ENCODE assay signal across 10 cellular contexts in genomic region chr1:74729741-74730478, GRCh38. TPM values are rescaled to one million over a fixed set of nuclear protein-coding genes. Genes with fewer than 3 reads are reported as not detected.
A peak's percentile ranks its signal among the peaks of the same experiment; 100 is the strongest.
DNase-seq lines count a peak whose midpoint lies in the region; ATAC-seq, FAIRE-seq and TF ChIP-seq lines count a peak whose summit lies in the region.
"Had no signal": no experiment of that assay in that cellular context is flagged by ENCODE, and none has a peak within 500 bp of the region (broad histone marks: within the 10 kb centered on the region; RNA-seq: fewer than 3 reads in every experiment).

No MANE protein-coding gene starts in this region.

- peaks cover 45% of the 10 kb centered on the region for H3K79me2 ChIP-seq in mammary epithelial cell (ENCODE audit: insufficient read depth, low read length)

- in situ Hi-C loops in mammary epithelial cell (cut with MboI; ENCODE audit: low sequenced_read_pairs in 2 of 2), result no loop called here

- no peak overlapping the region for H3K9ac ChIP-seq in mammary epithelial cell (ENCODE audit: insufficient read depth, low read length)
- H3K9ac ChIP-seq in liver (ENCODE audit: low read depth in 1 of 2, low read length in 2 of 2), result no peak overlapping the region

- H2AFZ ChIP-seq in mammary epithelial cell (ENCODE audit: low read depth, low read length), result no peak overlapping the region

- DNase-seq in Calu3 (no peak), HTR-8/SVneo (ENCODE audit: insufficient read length, low spot score) (peak; percentile 33), mammary epithelial cell (peak; percentile 59), DMS 273 treated with DMSO at 0.1 percent for 48 hours (lab: John Stamatoyannopoulos, UW) (no peak), heart left ventricle (no peak)
- no peak for DNase-seq in naive thymus-derived CD8-positive, alpha-beta T cell
- DNase-seq: activated gamma-delta T cell treated with Interleukin-2 at 50 U/mL for 16 hours had no signal

- H3K36me3 ChIP-seq in mammary epithelial cell (ENCODE audit: insufficient read depth, low read length), result no peaks in the 10 kb centered on the region
- H3K36me3 ChIP-seq in liver (ENCODE audit: control insufficient read depth in 4 of 4, insufficient read depth in 3 of 4, low read depth in 1 of 4, low read length in 3 of 4), result peaks cover 0 to 1% (median 0%) of the 10 kb centered on the region in 4 donors
- peaks cover 0 to 2% (median 0%) of the 10 kb centered on the region in 9 donors for H3K36me3 ChIP-seq in heart left ventricle

- no peak overlapping the region for H3K27ac ChIP-seq in mammary epithelial cell (ENCODE audit: insufficient read depth, low read depth, low read length)
- peak overlapping the region; percentile 92 to 93 for H3K27ac ChIP-seq in liver (ENCODE audit: low read depth in 1 of 2, low read length in 2 of 2)
- no peak overlapping the region for H3K27ac ChIP-seq in heart left ventricle

- no peak overlapping the region for H3K4me3 ChIP-seq in mammary epithelial cell (replicated peaks in 1 of 3; ENCODE audit: insufficient read depth in 1 of 3, low read depth in 2 of 3, low read length in 3 of 3)
- H3K4me3 ChIP-seq in liver (ENCODE audit: low read depth in 1 of 3, low read length in 3 of 3), result no peak overlapping the region
- H3K4me3 ChIP-seq in heart left ventricle, result no peak overlapping the region

- TF ChIP-seq CTCF in Calu3 (IDR thresholded peaks at IDR 0.05; ENCODE audit: unreplicated experiment), result no peak
- no peak for TF ChIP-seq CTCF in mammary epithelial cell (conservative IDR thresholded peaks at IDR 0.05 in 1 of 2, IDR thresholded peaks at IDR 0.05 in 1 of 2; ENCODE audit: extremely low read depth in 1 of 2, insufficient read depth in 1 of 2, low read depth in 1 of 2, low read length in 2 of 2)
- no peak for TF ChIP-seq CTCF in liver (IDR thresholded peaks at IDR 0.05; ENCODE audit: low read depth, low read length, missing input control)
- no peak for TF ChIP-seq CTCF in heart left ventricle (IDR thresholded peaks at IDR 0.05)

- 39% methylated on average over 6 of the region's 6 CpGs for WGBS in mammary epithelial cell (ENCODE audit: low coverage, missing lambda C conversion rate)
- 68% methylated on average over 6 of the region's 6 CpGs for WGBS in liver
- 80 to 86% (median 84%) methylated on average over 6 of the region's 6 CpGs for WGBS in heart left ventricle, 4 donors

- no peaks in the 10 kb centered on the region for H3K27me3 Mint-ChIP-seq in Calu3 (ENCODE audit: unreplicated experiment)
- H3K27me3 Mint-ChIP-seq in naive thymus-derived CD8-positive, alpha-beta T cell, result no peaks in the 10 kb centered on the region
- H3K27me3 Mint-ChIP-seq in stimulated activated memory B cell treated with anti-CD40 and anti-IgM and Interleukin-4, amounts not matched to agents 10 μg/mL and 1 μg/mL and 100 μg/mL, for 72 hours, result no peaks in the 10 kb centered on the region

- no peak for TF ChIP-seq RAD21 in liver (IDR thresholded peaks at IDR 0.05)

- CTCF ChIA-PET in Calu3 (lab: Charles Lee), result no interaction called here
- CTCF ChIA-PET in mammary epithelial cell (lab: Charles Lee; ENCODE audit: low non-redundant PET), result no interaction called here

- FAIRE-seq in HTR-8/SVneo (lab: Jason Lieb, UNC), result no peak
- FAIRE-seq: TTC549 had no signal

- intact Hi-C loops in Calu3 (cut with micrococcal nuclease; ENCODE audit: unreplicated experiment) (no loop called here), mammary epithelial cell (cut with micrococcal nuclease) (no loop called here), heart left ventricle (cut with DNase I) (no loop called here)

- peaks cover 25% of the 10 kb centered on the region for H3K4me1 Mint-ChIP-seq in Calu3 (ENCODE audit: low read depth, unreplicated experiment)
- peaks cover 15 to 56% (median 43%) of the 10 kb centered on the region in 4 donors for H3K4me1 Mint-ChIP-seq in naive thymus-derived CD8-positive, alpha-beta T cell
- H3K4me1 Mint-ChIP-seq in stimulated activated memory B cell treated with anti-CD40 and anti-IgM and Interleukin-4, amounts not matched to agents 10 μg/mL and 1 μg/mL and 100 μg/mL, for 72 hours, result peaks cover 40% of the 10 kb centered on the region

- H3K9me3 ChIP-seq in mammary epithelial cell (replicated peaks; ENCODE audit: insufficient read depth, low read length), result no peaks in the 10 kb centered on the region
- peaks cover 0 to 7% (median 1%) of the 10 kb centered on the region in 4 donors for H3K9me3 ChIP-seq in liver (ENCODE audit: control insufficient read depth in 4 of 4, low read length in 3 of 4)
- H3K9me3 ChIP-seq in heart left ventricle, result peaks cover 0 to 6% (median 0%) of the 10 kb centered on the region in 12 donors

- H3K27ac Mint-ChIP-seq in Calu3 (ENCODE audit: unreplicated experiment), result peak overlapping the region; percentile 94
- H3K27ac Mint-ChIP-seq in naive thymus-derived CD8-positive, alpha-beta T cell, result peak overlapping the region in 3 of 10 donors; percentile 3 to 68 (median 6)
- H3K27ac Mint-ChIP-seq in stimulated activated memory B cell treated with anti-CD40 and anti-IgM and Interleukin-4, amounts not matched to agents 10 μg/mL and 1 μg/mL and 100 μg/mL, for 72 hours, result no peak overlapping the region

- peaks cover 29% of the 10 kb centered on the region for H3K4me1 ChIP-seq in mammary epithelial cell (ENCODE audit: insufficient read depth, low read length)
- peaks cover 9 to 56% (median 27%) of the 10 kb centered on the region in 4 donors for H3K4me1 ChIP-seq in liver (ENCODE audit: control insufficient read depth in 4 of 4, insufficient read depth in 4 of 4, low read length in 3 of 4)
- peaks cover 0 to 49% (median 16%) of the 10 kb centered on the region in 12 donors for H3K4me1 ChIP-seq in heart left ventricle

- H3K36me3 Mint-ChIP-seq in Calu3 (ENCODE audit: insufficient read depth, unreplicated experiment), result peaks cover 72% of the 10 kb centered on the region
- H3K36me3 Mint-ChIP-seq in naive thymus-derived CD8-positive, alpha-beta T cell, result peaks cover 22 to 38% (median 32%) of the 10 kb centered on the region in 3 donors
- peaks cover 40% of the 10 kb centered on the region for H3K36me3 Mint-ChIP-seq in stimulated activated memory B cell treated with anti-CD40 and anti-IgM and Interleukin-4, amounts not matched to agents 10 μg/mL and 1 μg/mL and 100 μg/mL, for 72 hours

- TF ChIP-seq POLR2A in heart left ventricle (IDR thresholded peaks at IDR 0.05), result no peak

- POLR2A ChIA-PET in naive thymus-derived CD8-positive, alpha-beta T cell (lab: Charles Lee), result no interaction called here

- H3K4me3 Mint-ChIP-seq in Calu3 (ENCODE audit: low read depth, unreplicated experiment), result peak overlapping the region; percentile 82
- H3K4me3 Mint-ChIP-seq in naive thymus-derived CD8-positive, alpha-beta T cell, result no peak overlapping the region
- H3K4me3 Mint-ChIP-seq in stimulated activated memory B cell treated with anti-CD40 and anti-IgM and Interleukin-4, amounts not matched to agents 10 μg/mL and 1 μg/mL and 100 μg/mL, for 72 hours, result no peak overlapping the region

- H3K27me3 ChIP-seq in mammary epithelial cell (ENCODE audit: insufficient read depth, low read length) (no peaks in the 10 kb centered on the region), liver (ENCODE audit: control insufficient read depth in 4 of 4, insufficient read depth in 4 of 4, low read length in 3 of 4) (no peaks in the 10 kb centered on the region), heart left ventricle (no peaks in the 10 kb centered on the region)

- no peaks in the 10 kb centered on the region for H4K20me1 ChIP-seq in mammary epithelial cell (ENCODE audit: insufficient read depth, low read length)

- no peaks in the 10 kb centered on the region for H3K9me3 Mint-ChIP-seq in Calu3 (ENCODE audit: low read depth, unreplicated experiment)
- H3K9me3 Mint-ChIP-seq in naive thymus-derived CD8-positive, alpha-beta T cell, result peaks cover 0 to 8% (median 4%) of the 10 kb centered on the region in 9 donors
- peaks cover 10% of the 10 kb centered on the region for H3K9me3 Mint-ChIP-seq in stimulated activated memory B cell treated with anti-CD40 and anti-IgM and Interleukin-4, amounts not matched to agents 10 μg/mL and 1 μg/mL and 100 μg/mL, for 72 hours

- H3K4me2 ChIP-seq in mammary epithelial cell (ENCODE audit: insufficient read depth, low read depth, low read length), result peak overlapping the region; percentile 29

- ATAC-seq in heart left ventricle, result no peak
- no peak for ATAC-seq in naive thymus-derived CD8-positive, alpha-beta T cell
- no peak for ATAC-seq in stimulated activated memory B cell treated with anti-CD40 and anti-IgM and Interleukin-4, amounts not matched to agents 10 μg/mL and 1 μg/mL and 100 μg/mL, for 72 hours

- BruUV-seq in Calu3 (replicated peaks; lab: Mats Ljungman, UMichigan) (no TSS peak), mammary epithelial cell (replicated peaks; lab: Mats Ljungman, UMichigan) (no TSS peak)

- dilution Hi-C loops in mammary epithelial cell (cut with HindIII; ENCODE audit: low sequenced_read_pairs), result no loop called here

TF ChIP-seq in liver, 16 proteins besides CTCF, POLR2A, EP300 and RAD21 (continues in another document):
- TF ChIP-seq FOXA1 (IDR thresholded peaks at IDR 0.05), result no peak
- no peak for TF ChIP-seq HNF4G (IDR thresholded peaks at IDR 0.05)
- TF ChIP-seq NR2F2 (IDR thresholded peaks at IDR 0.05), result no peak
- peak; percentile 58 to 95 for TF ChIP-seq JUND (IDR thresholded peaks at IDR 0.05)
- peak; percentile 49 for TF ChIP-seq YY1 (IDR thresholded peaks at IDR 0.05)

RNA-seq across cellular contexts. Expression of gene CRYZ, which starts 2.9 kb away (rescaled TPM):
- total RNA-seq in Calu3 (2022) (132 and 143 TPM in 2 replicates), mammary epithelial cell (10 to 100 TPM; 22.5 to 57.0 TPM), liver (100 to 1,000 TPM; 104 to 183 TPM), heart left ventricle (10 to 100 TPM; 23.0 to 54.1 (median 42.7) TPM)
- polyA plus RNA-seq in mammary epithelial cell (21.1 TPM), liver (100 to 1,000 TPM; 123 to 139 TPM), heart left ventricle (10 to 100 TPM; 12.7 to 27.0 TPM)
- 19.8 TPM for polyA minus RNA-seq in mammary epithelial cell
- total RNA-seq in naive thymus-derived CD8-positive, alpha-beta T cell, result 10 to 100 TPM; 18.2 to 19.1 TPM
- 10 to 100 TPM; 31.4 to 42.1 (median 35.5) TPM for polyA plus RNA-seq in naive thymus-derived CD8-positive, alpha-beta T cell

RNA-seq across cellular contexts. Expression of gene TYW3, which starts 3.0 kb away (rescaled TPM):
- total RNA-seq in Calu3 (2022) (29.1 and 31.3 TPM in 2 replicates), mammary epithelial cell (10 to 100 TPM; 14.0 to 23.2 TPM), liver (1 to 10 TPM; 7.8 to 8.7 TPM), heart left ventricle (10 to 100 TPM; 10.6 to 28.1 (median 19.1) TPM)
- polyA plus RNA-seq in mammary epithelial cell (13.2 TPM), liver (10 to 100 TPM in 1 of 2 donors, 1 to 10 TPM in 1; 6.2 to 13.1 TPM), heart left ventricle (10 to 100 TPM; 14.8 to 22.7 TPM)
- polyA minus RNA-seq in mammary epithelial cell, result 18.5 TPM
- total RNA-seq in naive thymus-derived CD8-positive, alpha-beta T cell, result 10 to 100 TPM; 20.9 to 22.5 TPM
- 10 to 100 TPM in 2 of 3 donors, 1 to 10 TPM in 1; 8.1 to 12.7 (median 11.6) TPM for polyA plus RNA-seq in naive thymus-derived CD8-positive, alpha-beta T cell

RNA-seq across cellular contexts. Expression of gene ERICH3, which starts 56.3 kb away (rescaled TPM):
- 0.15 and 0.35 TPM in 2 replicates for total RNA-seq in Calu3 (2022)
- total RNA-seq in mammary epithelial cell, result not detected
- polyA plus RNA-seq in mammary epithelial cell, result not detected
- polyA minus RNA-seq in mammary epithelial cell, result not detected
- under 1 TPM; 0.05 to 0.08 TPM for total RNA-seq in liver
- under 1 TPM; 0.04 to 0.05 TPM for polyA plus RNA-seq in liver
- under 1 TPM in 1 of 9 donors, not detected in 8; 0.21 TPM for total RNA-seq in heart left ventricle
- under 1 TPM; 0.03 to 0.08 TPM for polyA plus RNA-seq in heart left ventricle
- not detected for total RNA-seq in naive thymus-derived CD8-positive, alpha-beta T cell
- polyA plus RNA-seq in naive thymus-derived CD8-positive, alpha-beta T cell, result not detected

Comparison
In these comparisons a context has a peak if more than half of its experiments do, and no peak if none do; other contexts are left out.
1. DNase-seq: peak in HTR-8/SVneo (single experiment) and mammary epithelial cell (single experiment); none in Calu3 (single experiment), DMS 273 treated with DMSO at 0.1 percent for 48 hours (single experiment), heart left ventricle (0 of 5) and naive thymus-derived CD8-positive, alpha-beta T cell (0 of 10).
2. H3K27ac ChIP-seq: peak in liver (2 of 2); none in mammary epithelial cell (single experiment) and heart left ventricle (0 of 12).